Comparison of ENCODE assay signal across 15 cellular contexts in genomic region chr4:12050357-12050756, GRCh38.
DNase-seq lines count a peak whose midpoint lies in the region; ATAC-seq and TF ChIP-seq lines count a peak whose summit lies in the region.
"Had no signal": no experiment of that assay in that cellular context is flagged by ENCODE, and none has a peak within 500 bp of the region (broad histone marks: within the 10 kb centered on the region; RNA-seq: fewer than 3 reads in every experiment).

No MANE protein-coding gene starts in this region.

- H3K9me3 ChIP-seq in NT2/D1 (ENCODE audit: insufficient read depth, low read length): no peaks in the 10 kb centered on the region
- no peaks in the 10 kb centered on the region for H3K9me3 ChIP-seq in Peyer's patch
- H3K9me3 ChIP-seq: HAP-1 had no signal

- no peaks in the 10 kb centered on the region for H3K79me1 ChIP-seq in mesendoderm (ENCODE audit: low read length)

- H3K4me3 ChIP-seq in H7 (ENCODE audit: insufficient read depth, low read depth, low read length) (no peak overlapping the region), NT2/D1 (ENCODE audit: insufficient read length, low read depth) (no peak overlapping the region), mesendoderm (ENCODE audit: low read length) (no peak overlapping the region), Peyer's patch (no peak overlapping the region)
- H3K4me3 ChIP-seq: BLaER1 treated with 17β-estradiol and CSF1 and Interleukin-3, amounts not matched to agents 10 nM and 100 nM; GM12878; HAP-1 had no signal

- no peak overlapping the region for H3K56ac ChIP-seq in mesendoderm (ENCODE audit: low read length)

- CTCF ChIA-PET in T-cell (lab: Charles Lee): no interaction called here

- H2AK5ac ChIP-seq in mesendoderm (ENCODE audit: low read length): no peak overlapping the region

- no peak overlapping the region for H3K23ac ChIP-seq in mesendoderm (ENCODE audit: low read length)

- H2BK120ac ChIP-seq in mesendoderm (ENCODE audit: low read depth, low read length): no peak overlapping the region

- H3K36me3 Mint-ChIP-seq in T-cell: no peaks in the 10 kb centered on the region
- H3K36me3 Mint-ChIP-seq in activated T-helper 2 cell treated with anti-CD3 and anti-CD28 coated beads, Interferon-gamma antibody, Interleukin-2, Interleukin-4, amounts not matched to agents 10 μg/mL and 5 μg/mL and 100 μg/mL, durations not matched to agents 14 hours and 24 hours and 36 hours (ENCODE audit: low read depth): no peaks in the 10 kb centered on the region
- H3K36me3 Mint-ChIP-seq: CD4-positive, CD25-positive, alpha-beta regulatory T cell; IgD-negative memory B cell had no signal

- H3K27me3 Mint-ChIP-seq in T-cell: no peaks in the 10 kb centered on the region
- no peaks in the 10 kb centered on the region for H3K27me3 Mint-ChIP-seq in activated T-helper 2 cell treated with anti-CD3 and anti-CD28 coated beads, Interferon-gamma antibody, Interleukin-2, Interleukin-4, amounts not matched to agents 10 μg/mL and 5 μg/mL and 100 μg/mL, durations not matched to agents 14 hours and 24 hours and 36 hours (ENCODE audit: low read depth)
- H3K27me3 Mint-ChIP-seq: CD4-positive, CD25-positive, alpha-beta regulatory T cell; IgD-negative memory B cell had no signal

- H3K79me2 ChIP-seq in mesendoderm (ENCODE audit: control insufficient read depth, insufficient read depth, low read length): no peaks in the 10 kb centered on the region

- POLR2A ChIA-PET in T-cell (lab: Charles Lee): no interaction called here

- TF ChIP-seq CTCF in Peyer's patch (IDR thresholded peaks at IDR 0.05): no peak

- no peak overlapping the region for H2BK15ac ChIP-seq in mesendoderm (replicated peaks; ENCODE audit: low read depth)

- no peak overlapping the region for H4K8ac ChIP-seq in mesendoderm (ENCODE audit: low read depth, low read length)

- H3K4me1 ChIP-seq in NT2/D1 (ENCODE audit: insufficient read depth, insufficient read length) (no peaks in the 10 kb centered on the region), mesendoderm (ENCODE audit: control insufficient read depth, low read depth, low read length) (no peaks in the 10 kb centered on the region), Peyer's patch (no peaks in the 10 kb centered on the region)
- H3K4me1 ChIP-seq: BLaER1 treated with 17β-estradiol and CSF1 and Interleukin-3, amounts not matched to agents 10 nM and 100 nM; HAP-1 had no signal

- H3K9me3 Mint-ChIP-seq in T-cell: peaks cover 6 to 10% (median 8%) of the 10 kb centered on the region in 3 donors
- H3K9me3 Mint-ChIP-seq in activated T-helper 2 cell treated with anti-CD3 and anti-CD28 coated beads, Interferon-gamma antibody, Interleukin-2, Interleukin-4, amounts not matched to agents 10 μg/mL and 5 μg/mL and 100 μg/mL, durations not matched to agents 14 hours and 24 hours and 36 hours: peaks cover 29% of the 10 kb centered on the region

- H3K27ac ChIP-seq in mesendoderm (ENCODE audit: low read depth, low read length) (no peak overlapping the region), Peyer's patch (no peak overlapping the region)
- H3K27ac ChIP-seq: BLaER1 treated with 17β-estradiol and CSF1 and Interleukin-3, amounts not matched to agents 10 nM and 100 nM; HL-60 had no signal

- no peak overlapping the region for H4K5ac ChIP-seq in mesendoderm (ENCODE audit: low read length)

- no peaks in the 10 kb centered on the region for H3K4me1 Mint-ChIP-seq in T-cell
- no peaks in the 10 kb centered on the region for H3K4me1 Mint-ChIP-seq in activated T-helper 2 cell treated with anti-CD3 and anti-CD28 coated beads, Interferon-gamma antibody, Interleukin-2, Interleukin-4, amounts not matched to agents 10 μg/mL and 5 μg/mL and 100 μg/mL, durations not matched to agents 14 hours and 24 hours and 36 hours (ENCODE audit: low read depth)
- H3K4me1 Mint-ChIP-seq: CD4-positive, CD25-positive, alpha-beta regulatory T cell; IgD-negative memory B cell had no signal

- H2BK5ac ChIP-seq in mesendoderm (ENCODE audit: low read length): no peak overlapping the region

- TF ChIP-seq POLR2A in Peyer's patch (IDR thresholded peaks at IDR 0.05): no peak

- H3K4ac ChIP-seq in mesendoderm (ENCODE audit: low read depth, low read length): no peak overlapping the region

- intact Hi-C loops in activated T-helper 2 cell treated with anti-CD3 and anti-CD28 coated beads, Interferon-gamma antibody, Interleukin-2, Interleukin-4, amounts not matched to agents 10 μg/mL and 5 μg/mL and 100 μg/mL, durations not matched to agents 14 hours and 24 hours and 36 hours (cut with micrococcal nuclease): no loop called here

- DNase-seq in H7 (peak; percentile 6), NT2/D1 (ENCODE audit: low read depth, low spot score) (peak; percentile 67), iPS DF 19.7 (ENCODE audit: low read depth, low spot score) (peak; percentile 88), mesendoderm (peak; percentile 22), T-cell (no peak), Peyer's patch (no peak), inferior parietal cortex (ENCODE audit: extremely low spot score) (no peak)
- no peak for DNase-seq in activated T-helper 2 cell treated with anti-CD3 and anti-CD28 coated beads, Interferon-gamma antibody, Interleukin-2, Interleukin-4, amounts not matched to agents 10 μg/mL and 5 μg/mL and 100 μg/mL, durations not matched to agents 14 hours and 24 hours and 36 hours (ENCODE audit: low spot score)
- DNase-seq: ACHN; CD4-positive, CD25-positive, alpha-beta regulatory T cell had no signal

- no peak overlapping the region for H3K18ac ChIP-seq in mesendoderm (ENCODE audit: low read length)

- H3K4me3 Mint-ChIP-seq in T-cell: no peak overlapping the region
- H3K4me3 Mint-ChIP-seq in activated T-helper 2 cell treated with anti-CD3 and anti-CD28 coated beads, Interferon-gamma antibody, Interleukin-2, Interleukin-4, amounts not matched to agents 10 μg/mL and 5 μg/mL and 100 μg/mL, durations not matched to agents 14 hours and 24 hours and 36 hours (ENCODE audit: low read depth): no peak overlapping the region
- H3K4me3 Mint-ChIP-seq: CD4-positive, CD25-positive, alpha-beta regulatory T cell; IgD-negative memory B cell had no signal

- no peak overlapping the region for H3K4me2 ChIP-seq in mesendoderm (ENCODE audit: low read length)
- H3K4me2 ChIP-seq: BLaER1 treated with 17β-estradiol and CSF1 and Interleukin-3, amounts not matched to agents 10 nM and 100 nM had no signal

- H3K27me3 ChIP-seq in H7 (ENCODE audit: control insufficient read depth, insufficient read depth, low read length) (no peaks in the 10 kb centered on the region), NT2/D1 (ENCODE audit: insufficient read depth, insufficient read length) (no peaks in the 10 kb centered on the region), mesendoderm (ENCODE audit: insufficient read depth, low read length, poor library complexity) (no peaks in the 10 kb centered on the region), Peyer's patch (no peaks in the 10 kb centered on the region)
- H3K27me3 ChIP-seq: BLaER1 treated with 17β-estradiol and CSF1 and Interleukin-3, amounts not matched to agents 10 nM and 100 nM had no signal

- no peak for ATAC-seq in T-cell (replicated peaks in 1 of 4)
- ATAC-seq: GM12878 had no signal

- H3K36me3 ChIP-seq in H7 (replicated peaks; ENCODE audit: control insufficient read depth, insufficient read depth, low read length) (no peaks in the 10 kb centered on the region), NT2/D1 (ENCODE audit: insufficient read depth, insufficient read length, low read length) (no peaks in the 10 kb centered on the region), mesendoderm (ENCODE audit: control insufficient read depth, insufficient read depth, low read length) (no peaks in the 10 kb centered on the region), Peyer's patch (no peaks in the 10 kb centered on the region)
- H3K36me3 ChIP-seq: BLaER1 treated with 17β-estradiol and CSF1 and Interleukin-3, amounts not matched to agents 10 nM and 100 nM; HAP-1 had no signal

- H3K9ac ChIP-seq in NT2/D1 (ENCODE audit: insufficient read length, low read depth): no peak overlapping the region
- H3K9ac ChIP-seq in mesendoderm (ENCODE audit: low read length): no peak overlapping the region
- H3K9ac ChIP-seq: BLaER1 treated with 17β-estradiol and CSF1 and Interleukin-3, amounts not matched to agents 10 nM and 100 nM had no signal

- no peak overlapping the region for H3K27ac Mint-ChIP-seq in T-cell
- no peak overlapping the region for H3K27ac Mint-ChIP-seq in activated T-helper 2 cell treated with anti-CD3 and anti-CD28 coated beads, Interferon-gamma antibody, Interleukin-2, Interleukin-4, amounts not matched to agents 10 μg/mL and 5 μg/mL and 100 μg/mL, durations not matched to agents 14 hours and 24 hours and 36 hours
- H3K27ac Mint-ChIP-seq: CD4-positive, CD25-positive, alpha-beta regulatory T cell; IgD-negative memory B cell had no signal

Comparison
In these comparisons a context has a peak if more than half of its experiments do, and no peak if none do; other contexts are left out.
1. DNase-seq: peak in H7 (single experiment), NT2/D1 (single experiment), iPS DF 19.7 (single experiment) and mesendoderm (single experiment); none in T-cell (0 of 34), Peyer's patch (0 of 3), inferior parietal cortex (single experiment) and activated T-helper 2 cell treated with anti-CD3 and anti-CD28 coated beads, Interferon-gamma antibody, Interleukin-2, Interleukin-4, amounts not matched to agents 10 μg/mL and 5 μg/mL and 100 μg/mL, durations not matched to agents 14 hours and 24 hours and 36 hours (single experiment).